In genomic region chr5:146002491-146002890, GRCh38 we compare ENCODE assay signal across 20 cellular contexts.
"Had no signal": no experiment of that assay in that cellular context is flagged by ENCODE, and none has a peak within 500 bp of the region (broad histone marks: within the 10 kb centered on the region; RNA-seq: fewer than 3 reads in every experiment).

No MANE protein-coding gene starts in this region.

- H3K4me3 ChIP-seq: coronary artery, dorsolateral prefrontal cortex, esophagus squamous epithelium, gastrocnemius medialis, heart right ventricle, left lung, lower lobe of right lung, mucosa of descending colon had no signal

- H3K27me3 ChIP-seq: dorsolateral prefrontal cortex, esophagus squamous epithelium, gastrocnemius medialis, heart right ventricle, left lung had no signal

- H3K9me3 ChIP-seq: esophagus squamous epithelium, gastrocnemius medialis, heart right ventricle, left lung, lower lobe of right lung, mucosa of descending colon had no signal

- H3K27ac ChIP-seq: coronary artery, dorsolateral prefrontal cortex, esophagus squamous epithelium, gastrocnemius medialis, heart right ventricle, left lung, lower lobe of right lung had no signal

- DNase-seq: dermis blood vessel endothelial cell; dorsolateral prefrontal cortex; effector CD4-positive, alpha-beta T cell; effector memory CD4-positive, alpha-beta T cell; esophagus squamous epithelium; foreskin fibroblast; foreskin melanocyte; gastrocnemius medialis; glutamatergic neuron; heart right ventricle; hippocampal formation; left cardiac atrium; left lung; left ventricle myocardium superior; lower lobe of right lung; mesenchymal stem cell; mucosa of descending colon; naive B cell; naive thymus-derived CD8-positive, alpha-beta T cell had no signal

- H3K36me3 ChIP-seq: gastrocnemius medialis, heart right ventricle, left lung, lower lobe of right lung had no signal

- H3K4me1 ChIP-seq: esophagus squamous epithelium, gastrocnemius medialis, left lung, lower lobe of right lung had no signal

- ATAC-seq: gastrocnemius medialis; heart right ventricle; left cardiac atrium; left lung; left ventricle myocardium superior; lower lobe of right lung; mucosa of descending colon; naive thymus-derived CD8-positive, alpha-beta T cell had no signal
